8 cellular contexts compared by ENCODE assay signal in genomic region chr7:128904381-128905197, GRCh38. TPM values are rescaled to one million over a fixed set of nuclear protein-coding genes. Genes with fewer than 3 reads are reported as not detected.
DNase-seq lines count a peak whose midpoint lies in the region; ATAC-seq, FAIRE-seq and TF ChIP-seq lines count a peak whose summit lies in the region.

No MANE protein-coding gene starts in this region.

- H3K27ac ChIP-seq in A549 (no peak overlapping the region), PC-9 (no peak overlapping the region)

- H2AFZ ChIP-seq in PC-9 = no peak overlapping the region

- H3K4me3 ChIP-seq in A549 (no peak overlapping the region), PC-9 (no peak overlapping the region)

- TF ChIP-seq POLR2A in A549 (IDR thresholded peaks at IDR 0.05; ENCODE audit: low read length) = no peak

- TF ChIP-seq EP300 in A549 (IDR thresholded peaks at IDR 0.05) = no peak

- DNase-seq in A549 (ENCODE audit: low read depth in 1 of 2, low spot score in 1 of 2) (peak; percentile 56 to 60), Daoy (ENCODE audit: low read depth) (peak; percentile 71), HTR-8/SVneo (ENCODE audit: insufficient read length, low spot score) (peak; percentile 71), PC-9 (no peak), dermis blood vessel endothelial cell (peak; percentile 74), lung microvascular endothelial cell (ENCODE audit: low read depth in 2 of 2) (peak; percentile 60 to 68), activated gamma-delta T cell (lab: John Stamatoyannopoulos, UW) (no peak)

- H3K9me3 ChIP-seq in A549 (no peaks in the 10 kb centered on the region), PC-9 (ENCODE audit: insufficient read depth, low read depth) (no peaks in the 10 kb centered on the region)

- CTCF ChIA-PET in A549 (lab: Yijun Ruan, JAX) = interaction anchor here (0.7 to 3.2 kb wide), 10 partner anchors 12 to 197 kb away, joined by 3 to 28 read pairs (median 3); no protein-coding TSS in a partner anchor
- CTCF ChIA-PET in PC-9 (lab: Charles Lee) = interaction anchor here (1.6 kb wide), 1 partner anchor 309 kb away, joined by 5 read pairs; no protein-coding TSS in a partner anchor

- no TSS peak for BruUV-seq in PC-9 (replicated peaks; lab: Mats Ljungman, UMichigan)

- H3F3A ChIP-seq in PC-9 (ENCODE audit: insufficient read depth, low read depth) = peaks cover 23% of the 10 kb centered on the region; the same call in 1 of the 2 replicates

- H4K20me1 ChIP-seq in PC-9 (ENCODE audit: insufficient read depth) = no peaks in the 10 kb centered on the region

- TF ChIP-seq RAD21 in A549 (conservative IDR thresholded peaks at IDR 0.05 in 1 of 2, IDR thresholded peaks at IDR 0.05 in 1 of 2) = peak; percentile 52 to 66

- intact Hi-C loops in PC-9 (cut with micrococcal nuclease; ENCODE audit: unreplicated experiment) = loop anchor here (1.0 kb wide), 2 partner anchors 11 to 187 kb away; no protein-coding TSS in a partner anchor

- 0 out of 2 replicates have a peak, but pooled peaks cover 4% of the 10 kb centered on the region for H3K36me3 ChIP-seq in PC-9 (ENCODE audit: low read depth)

- TF ChIP-seq CTCF in A549 (IDR thresholded peaks at IDR 0.05) = peak; percentile 65
- TF ChIP-seq CTCF in PC-9 (conservative IDR thresholded peaks at IDR 0.05) = peak; percentile 73

- no peak for FAIRE-seq in A549 (lab: Jason Lieb, UNC)
- FAIRE-seq in HTR-8/SVneo (lab: Jason Lieb, UNC) = no peak

- H3K79me2 ChIP-seq in PC-9 (ENCODE audit: low read depth) = no peaks in the 10 kb centered on the region

- no peaks in the 10 kb centered on the region for H3K27me3 ChIP-seq in PC-9 (ENCODE audit: insufficient read depth, low read depth)

- ATAC-seq in A549 = peak; percentile 33 to 82; a peak in 5 of 6 replicates
- no peak for ATAC-seq in GM18520 (IDR thresholded peaks at IDR 0.05; ENCODE audit: unreplicated experiment)

- POLR2A ChIA-PET in A549 (lab: Yijun Ruan, JAX) = no interaction called here
- POLR2A ChIA-PET in PC-9 (lab: Charles Lee; ENCODE audit: unreplicated experiment) = interaction anchor here (0.7 kb wide), 2 partner anchors 33 to 113 kb away, joined by 4 to 6 read pairs; partner anchors contain the start of gene IRF5

- H3K4me1 ChIP-seq in A549 = peaks cover 16% of the 10 kb centered on the region; the same call in 1 of the 3 replicates
- peaks cover 27% of the 10 kb centered on the region for H3K4me1 ChIP-seq in PC-9 (replicated peaks; ENCODE audit: insufficient read depth)

- H3K4me2 ChIP-seq in A549 (no peak overlapping the region), PC-9 (peak overlapping the region; percentile 17; the same call in 1 of the 2 replicates)

- 12% methylated on average over 7 of the region's 8 CpGs for WGBS in A549 (ENCODE audit: missing lambda C conversion rate)

- H3K9me2 ChIP-seq in PC-9 (ENCODE audit: insufficient read depth) = no peaks in the 10 kb centered on the region

TF ChIP-seq in A549, 52 proteins besides CTCF, POLR2A, EP300 and RAD21:
- TF ChIP-seq ELK1 (IDR thresholded peaks at IDR 0.05; ENCODE audit: low read depth, low read length) = no peak
- TF ChIP-seq SMC3 (IDR thresholded peaks at IDR 0.05) = peak; percentile 63

RNA-seq across cellular contexts. Expression of gene KCP, which starts 5.9 kb away (rescaled TPM):
- polyA plus RNA-seq in A549 (2011; rRNA removed) (0.05 TPM in 1 of 2 replicates, not detected in the other), A549 (2017; fragmentation: RNase III; extraction: RNeasy Plus Mini Kit Qiagen cat#74134 plus additional on column Dnase treatment) (0.07 to 0.18 TPM (median 0.14 TPM) in 3 replicates)
- polyA plus RNA-seq in A549 (2012; cell fraction: cytosol; rRNA removed) = 0.03 and 0.06 TPM in 2 replicates
- 0.15 and 0.31 TPM in 2 replicates for polyA plus RNA-seq in A549 (2012; cell fraction: nucleus; rRNA removed)
- not detected in 2 replicates for polyA minus RNA-seq in A549 (2011; rRNA and poly(A)+ RNA removed)
- 0.06 and 0.48 TPM in 2 replicates for total RNA-seq in Daoy (2014; rRNA removed; shearing (Covaris generic))
- total RNA-seq in PC-9 (2021) (9.9 and 15.4 TPM in 2 replicates), dermis blood vessel endothelial cell (0.17 TPM in 1 of 2 replicates, not detected in the other), lung microvascular endothelial cell (not detected in 2 replicates)

RNA-seq across cellular contexts. Expression of gene IRF5, which starts 33.1 kb away (rescaled TPM):
- 5.5 and 6.5 TPM in 2 replicates for polyA plus RNA-seq in A549 (2011; rRNA removed)
- 8.4 and 11.0 TPM in 2 replicates for polyA plus RNA-seq in A549 (2012; cell fraction: cytosol; rRNA removed)
- 24.9 and 30.2 TPM in 2 replicates for polyA plus RNA-seq in A549 (2012; cell fraction: nucleus; rRNA removed)
- 6.1 to 9.7 TPM (median 8.7 TPM) in 3 replicates for polyA plus RNA-seq in A549 (2017; fragmentation: RNase III; extraction: RNeasy Plus Mini Kit Qiagen cat#74134 plus additional on column Dnase treatment)
- 9.4 and 14.7 TPM in 2 replicates for polyA minus RNA-seq in A549 (2011; rRNA and poly(A)+ RNA removed)
- total RNA-seq in Daoy (2014; rRNA removed; shearing (Covaris generic)) = 0.60 and 2.2 TPM in 2 replicates
- total RNA-seq in PC-9 (2021) = 3.4 and 5.8 TPM in 2 replicates
- total RNA-seq in dermis blood vessel endothelial cell = 0.09 and 0.17 TPM in 2 replicates
- under 0.01 TPM in 1 of 2 replicates, not detected in the other for total RNA-seq in lung microvascular endothelial cell

RNA-seq across cellular contexts. Expression of gene ATP6V1F, which starts 41.9 kb away (rescaled TPM):
- polyA plus RNA-seq in A549 (2011; rRNA removed) = 155 and 180 TPM in 2 replicates
- 386 and 423 TPM in 2 replicates for polyA plus RNA-seq in A549 (2012; cell fraction: cytosol; rRNA removed)
- polyA plus RNA-seq in A549 (2012; cell fraction: nucleus; rRNA removed) = 183 and 192 TPM in 2 replicates
- 201 to 230 TPM (median 229 TPM) in 3 replicates for polyA plus RNA-seq in A549 (2017; fragmentation: RNase III; extraction: RNeasy Plus Mini Kit Qiagen cat#74134 plus additional on column Dnase treatment)
- polyA minus RNA-seq in A549 (2011; rRNA and poly(A)+ RNA removed) = 46.3 and 46.9 TPM in 2 replicates
- 103 and 130 TPM in 2 replicates for total RNA-seq in Daoy (2014; rRNA removed; shearing (Covaris generic))
- total RNA-seq in PC-9 (2021) = 114 and 169 TPM in 2 replicates
- 86.5 and 93.1 TPM in 2 replicates for total RNA-seq in dermis blood vessel endothelial cell
- 86.5 and 97.6 TPM in 2 replicates for total RNA-seq in lung microvascular endothelial cell

Comparison
In these comparisons a context has a peak if more than half of its experiments do, and no peak if none do; other contexts are left out.
1. DNase-seq: peak in A549 (2 of 2), Daoy (single experiment), HTR-8/SVneo (single experiment), dermis blood vessel endothelial cell (single experiment) and lung microvascular endothelial cell (2 of 2); none in PC-9 (0 of 2) and activated gamma-delta T cell (single experiment).